In genomic region chr4:139824882-139825522, GRCh38 we compare ENCODE assay signal across 1 cellular context.
TF ChIP-seq lines count a peak whose summit lies in the region.

No MANE protein-coding gene starts in this region.

TF ChIP-seq in GM23338, 12 proteins besides CTCF, POLR2A, EP300 and RAD21 (continued from another document):
- TF ChIP-seq, protein P1, sequence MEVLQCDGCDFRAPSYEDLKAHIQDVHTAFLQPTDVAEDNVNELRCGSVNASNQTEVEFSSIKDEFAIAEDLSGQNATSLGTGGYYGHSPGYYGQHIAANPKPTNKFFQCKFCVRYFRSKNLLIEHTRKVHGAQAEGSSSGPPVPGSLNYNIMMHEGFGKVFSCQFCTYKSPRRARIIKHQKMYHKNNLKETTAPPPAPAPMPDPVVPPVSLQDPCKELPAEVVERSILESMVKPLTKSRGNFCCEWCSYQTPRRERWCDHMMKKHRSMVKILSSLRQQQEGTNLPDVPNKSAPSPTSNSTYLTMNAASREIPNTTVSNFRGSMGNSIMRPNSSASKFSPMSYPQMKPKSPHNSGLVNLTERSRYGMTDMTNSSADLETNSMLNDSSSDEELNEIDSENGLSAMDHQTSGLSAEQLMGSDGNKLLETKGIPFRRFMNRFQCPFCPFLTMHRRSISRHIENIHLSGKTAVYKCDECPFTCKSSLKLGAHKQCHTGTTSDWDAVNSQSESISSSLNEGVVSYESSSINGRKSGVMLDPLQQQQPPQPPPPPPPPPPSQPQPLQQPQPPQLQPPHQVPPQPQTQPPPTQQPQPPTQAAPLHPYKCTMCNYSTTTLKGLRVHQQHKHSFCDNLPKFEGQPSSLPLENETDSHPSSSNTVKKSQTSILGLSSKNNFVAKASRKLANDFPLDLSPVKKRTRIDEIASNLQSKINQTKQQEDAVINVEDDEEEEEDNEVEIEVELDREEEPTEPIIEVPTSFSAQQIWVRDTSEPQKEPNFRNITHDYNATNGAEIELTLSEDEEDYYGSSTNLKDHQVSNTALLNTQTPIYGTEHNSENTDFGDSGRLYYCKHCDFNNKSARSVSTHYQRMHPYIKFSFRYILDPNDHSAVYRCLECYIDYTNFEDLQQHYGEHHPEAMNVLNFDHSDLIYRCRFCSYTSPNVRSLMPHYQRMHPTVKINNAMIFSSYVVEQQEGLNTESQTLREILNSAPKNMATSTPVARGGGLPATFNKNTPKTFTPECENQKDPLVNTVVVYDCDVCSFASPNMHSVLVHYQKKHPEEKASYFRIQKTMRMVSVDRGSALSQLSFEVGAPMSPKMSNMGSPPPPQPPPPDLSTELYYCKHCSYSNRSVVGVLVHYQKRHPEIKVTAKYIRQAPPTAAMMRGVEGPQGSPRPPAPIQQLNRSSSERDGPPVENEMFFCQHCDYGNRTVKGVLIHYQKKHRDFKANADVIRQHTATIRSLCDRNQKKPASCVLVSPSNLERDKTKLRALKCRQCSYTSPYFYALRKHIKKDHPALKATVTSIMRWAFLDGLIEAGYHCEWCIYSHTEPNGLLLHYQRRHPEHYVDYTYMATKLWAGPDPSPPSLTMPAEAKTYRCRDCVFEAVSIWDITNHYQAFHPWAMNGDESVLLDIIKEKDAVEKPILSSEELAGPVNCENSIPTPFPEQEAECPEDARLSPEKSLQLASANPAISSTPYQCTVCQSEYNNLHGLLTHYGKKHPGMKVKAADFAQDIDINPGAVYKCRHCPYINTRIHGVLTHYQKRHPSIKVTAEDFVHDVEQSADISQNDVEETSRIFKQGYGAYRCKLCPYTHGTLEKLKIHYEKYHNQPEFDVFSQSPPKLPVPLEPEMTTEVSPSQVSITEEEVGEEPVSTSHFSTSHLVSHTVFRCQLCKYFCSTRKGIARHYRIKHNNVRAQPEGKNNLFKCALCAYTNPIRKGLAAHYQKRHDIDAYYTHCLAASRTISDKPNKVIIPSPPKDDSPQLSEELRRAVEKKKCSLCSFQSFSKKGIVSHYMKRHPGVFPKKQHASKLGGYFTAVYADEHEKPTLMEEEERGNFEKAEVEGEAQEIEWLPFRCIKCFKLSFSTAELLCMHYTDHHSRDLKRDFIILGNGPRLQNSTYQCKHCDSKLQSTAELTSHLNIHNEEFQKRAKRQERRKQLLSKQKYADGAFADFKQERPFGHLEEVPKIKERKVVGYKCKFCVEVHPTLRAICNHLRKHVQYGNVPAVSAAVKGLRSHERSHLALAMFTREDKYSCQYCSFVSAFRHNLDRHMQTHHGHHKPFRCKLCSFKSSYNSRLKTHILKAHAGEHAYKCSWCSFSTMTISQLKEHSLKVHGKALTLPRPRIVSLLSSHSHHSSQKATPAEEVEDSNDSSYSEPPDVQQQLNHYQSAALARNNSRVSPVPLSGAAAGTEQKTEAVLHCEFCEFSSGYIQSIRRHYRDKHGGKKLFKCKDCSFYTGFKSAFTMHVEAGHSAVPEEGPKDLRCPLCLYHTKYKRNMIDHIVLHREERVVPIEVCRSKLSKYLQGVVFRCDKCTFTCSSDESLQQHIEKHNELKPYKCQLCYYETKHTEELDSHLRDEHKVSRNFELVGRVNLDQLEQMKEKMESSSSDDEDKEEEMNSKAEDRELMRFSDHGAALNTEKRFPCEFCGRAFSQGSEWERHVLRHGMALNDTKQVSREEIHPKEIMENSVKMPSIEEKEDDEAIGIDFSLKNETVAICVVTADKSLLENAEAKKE (CRISPR knock-in tag; IDR thresholded peaks at IDR 0.05), result no peak; the same call in 1 of the 2 replicates
- TF ChIP-seq ETS1 (IDR thresholded peaks at IDR 0.05) (no peak), JUNB (IDR thresholded peaks at IDR 0.05; ENCODE audit: unreplicated experiment) (no peak), CREB1 (CRISPR knock-in tag; IDR thresholded peaks at IDR 0.05; ENCODE audit: low read depth) (no peak), EZH2phosphoT487 (IDR thresholded peaks at IDR 0.05; ENCODE audit: unreplicated experiment) (no peak), EZH2 (IDR thresholded peaks at IDR 0.05; ENCODE audit: low read depth, unreplicated experiment) (no peak)
- TF ChIP-seq, protein P2, sequence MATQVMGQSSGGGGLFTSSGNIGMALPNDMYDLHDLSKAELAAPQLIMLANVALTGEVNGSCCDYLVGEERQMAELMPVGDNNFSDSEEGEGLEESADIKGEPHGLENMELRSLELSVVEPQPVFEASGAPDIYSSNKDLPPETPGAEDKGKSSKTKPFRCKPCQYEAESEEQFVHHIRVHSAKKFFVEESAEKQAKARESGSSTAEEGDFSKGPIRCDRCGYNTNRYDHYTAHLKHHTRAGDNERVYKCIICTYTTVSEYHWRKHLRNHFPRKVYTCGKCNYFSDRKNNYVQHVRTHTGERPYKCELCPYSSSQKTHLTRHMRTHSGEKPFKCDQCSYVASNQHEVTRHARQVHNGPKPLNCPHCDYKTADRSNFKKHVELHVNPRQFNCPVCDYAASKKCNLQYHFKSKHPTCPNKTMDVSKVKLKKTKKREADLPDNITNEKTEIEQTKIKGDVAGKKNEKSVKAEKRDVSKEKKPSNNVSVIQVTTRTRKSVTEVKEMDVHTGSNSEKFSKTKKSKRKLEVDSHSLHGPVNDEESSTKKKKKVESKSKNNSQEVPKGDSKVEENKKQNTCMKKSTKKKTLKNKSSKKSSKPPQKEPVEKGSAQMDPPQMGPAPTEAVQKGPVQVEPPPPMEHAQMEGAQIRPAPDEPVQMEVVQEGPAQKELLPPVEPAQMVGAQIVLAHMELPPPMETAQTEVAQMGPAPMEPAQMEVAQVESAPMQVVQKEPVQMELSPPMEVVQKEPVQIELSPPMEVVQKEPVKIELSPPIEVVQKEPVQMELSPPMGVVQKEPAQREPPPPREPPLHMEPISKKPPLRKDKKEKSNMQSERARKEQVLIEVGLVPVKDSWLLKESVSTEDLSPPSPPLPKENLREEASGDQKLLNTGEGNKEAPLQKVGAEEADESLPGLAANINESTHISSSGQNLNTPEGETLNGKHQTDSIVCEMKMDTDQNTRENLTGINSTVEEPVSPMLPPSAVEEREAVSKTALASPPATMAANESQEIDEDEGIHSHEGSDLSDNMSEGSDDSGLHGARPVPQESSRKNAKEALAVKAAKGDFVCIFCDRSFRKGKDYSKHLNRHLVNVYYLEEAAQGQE (IDR thresholded peaks at IDR 0.05; ENCODE audit: unreplicated experiment), result no peak
TF ChIP-seq in GM23338: peak in this region for 0.
